24 cellular contexts compared by ENCODE assay signal in genomic region chr4:52655505-52655904, GRCh38. TPM values are rescaled to one million over a fixed set of nuclear protein-coding genes. Genes with fewer than 3 reads are reported as not detected.
A peak's percentile ranks its signal among the peaks of the same experiment; 100 is the strongest.
DNase-seq lines count a peak whose midpoint lies in the region; ATAC-seq lines count a peak whose summit lies in the region.
"Had no signal": no experiment of that assay in that cellular context is flagged by ENCODE, and none has a peak within 500 bp of the region (broad histone marks: within the 10 kb centered on the region; RNA-seq: fewer than 3 reads in every experiment).

No MANE protein-coding gene starts in this region.

- ATAC-seq in central memory CD8-positive, alpha-beta T cell (replicated peaks; ENCODE audit: extremely low read depth, poor library complexity, severe bottlenecking), result no peak
- ATAC-seq in HG02642 (IDR thresholded peaks at IDR 0.05; ENCODE audit: poor library complexity, unreplicated experiment), result no peak
- ATAC-seq: activated CD8-positive, alpha-beta memory T cell treated with anti-CD3 and anti-CD28 coated beads, Interleukin-2, amount 10 ng/mL, durations not matched to agents 7 days and 5 days; K562; left colon; naive thymus-derived CD8-positive, alpha-beta T cell; stimulated activated naive B cell treated with anti-CD40 and anti-IgM and Interleukin-4, amounts not matched to agents 10 μg/mL and 1 μg/mL and 100 μg/mL, for 72 hours had no signal

- no peak overlapping the region for H3K4me3 ChIP-seq in CD4-positive, alpha-beta memory T cell (ENCODE audit: low read length in 2 of 2)
- H3K4me3 ChIP-seq in iPS-20b (ENCODE audit: low read length), result no peak overlapping the region
- H3K4me3 ChIP-seq: K562, testis had no signal

- H3K4me1 ChIP-seq in CD4-positive, alpha-beta memory T cell (ENCODE audit: insufficient read depth, low read length), result peaks cover 36% of the 10 kb centered on the region
- peaks cover 11% of the 10 kb centered on the region for H3K4me1 ChIP-seq in iPS-20b (ENCODE audit: insufficient read depth, low read length)

- H3K4me3 Mint-ChIP-seq in CD4-positive, alpha-beta memory T cell, result peak overlapping the region in 2 of 8 donors; percentile 14 to 16
- H3K4me3 Mint-ChIP-seq in central memory CD8-positive, alpha-beta T cell, result no peak overlapping the region
- H3K4me3 Mint-ChIP-seq: activated CD8-positive, alpha-beta memory T cell treated with anti-CD3 and anti-CD28 coated beads, Interleukin-2, amount 10 ng/mL, durations not matched to agents 7 days and 5 days; activated naive CD4-positive, alpha-beta T cell treated with anti-CD3 and anti-CD28 coated beads, Interleukin-2, amount 50 U/mL, for 24 hours; naive thymus-derived CD8-positive, alpha-beta T cell; stimulated activated naive B cell treated with anti-CD40 and anti-IgM and Interleukin-4, amounts not matched to agents 10 μg/mL and 1 μg/mL and 100 μg/mL, for 72 hours had no signal

- H3K4me1 Mint-ChIP-seq in CD4-positive, alpha-beta memory T cell, result peaks cover 40 to 66% (median 54%) of the 10 kb centered on the region in 4 donors
- peaks cover 37% of the 10 kb centered on the region for H3K4me1 Mint-ChIP-seq in central memory CD8-positive, alpha-beta T cell

- intact Hi-C loops in CD4-positive, alpha-beta memory T cell (cut with micrococcal nuclease), result loop anchor here (5.0 to 10.0 kb wide), 3 partner anchors 38 to 1439 kb away; partner anchors contain the start of gene RASL11B
- intact Hi-C loops in posterior vena cava (cut with DNase I), result no loop called here

- POLR2A ChIA-PET in CD4-positive, alpha-beta memory T cell (lab: Charles Lee; ENCODE audit: partially characterized antibody), result interaction anchor here (2.0 kb wide), 1 partner anchor 57 kb away, joined by 7 read pairs; no protein-coding TSS in a partner anchor

- peaks cover 5 to 8% of the 10 kb centered on the region in 2 donors for H3K9me3 ChIP-seq in CD4-positive, alpha-beta memory T cell (ENCODE audit: control insufficient read depth in 1 of 2, low read length in 2 of 2)
- no peaks in the 10 kb centered on the region for H3K9me3 ChIP-seq in iPS-20b (ENCODE audit: insufficient read depth, low read depth, low read length)
- H3K9me3 ChIP-seq: testis had no signal

- H3K36me3 ChIP-seq in CD4-positive, alpha-beta memory T cell (ENCODE audit: insufficient read depth, low read length), result no peaks in the 10 kb centered on the region
- peaks cover 16% of the 10 kb centered on the region; the same call in 1 of the 2 replicates for H3K36me3 ChIP-seq in iPS-20b (ENCODE audit: insufficient read depth, low read depth, low read length)

- H3K9ac ChIP-seq in iPS-20b (ENCODE audit: low read depth, low read length), result peak overlapping the region; percentile 28; the same call in 1 of the 2 replicates

- H3K27ac Mint-ChIP-seq in CD4-positive, alpha-beta memory T cell, result peak overlapping the region in 4 of 7 donors; percentile 1 to 44 (median 20)
- H3K27ac Mint-ChIP-seq in central memory CD8-positive, alpha-beta T cell (ENCODE audit: low read depth), result peak overlapping the region; percentile 38
- H3K27ac Mint-ChIP-seq: activated CD8-positive, alpha-beta memory T cell treated with anti-CD3 and anti-CD28 coated beads, Interleukin-2, amount 10 ng/mL, durations not matched to agents 7 days and 5 days; activated naive CD4-positive, alpha-beta T cell treated with anti-CD3 and anti-CD28 coated beads, Interleukin-2, amount 50 U/mL, for 24 hours had no signal

- no peaks in the 10 kb centered on the region for H3K27me3 ChIP-seq in CD4-positive, alpha-beta memory T cell (ENCODE audit: insufficient read depth, low read length)
- H3K27me3 ChIP-seq in iPS-20b (ENCODE audit: insufficient read depth, low read length), result peaks cover 7% of the 10 kb centered on the region; the same call in 1 of the 2 replicates
- H3K27me3 ChIP-seq: testis had no signal

- H3K36me3 Mint-ChIP-seq in CD4-positive, alpha-beta memory T cell, result peaks cover 36 to 42% of the 10 kb centered on the region in 2 donors
- peaks cover 5% of the 10 kb centered on the region for H3K36me3 Mint-ChIP-seq in central memory CD8-positive, alpha-beta T cell (ENCODE audit: insufficient read depth)

- H3K9me3 Mint-ChIP-seq in CD4-positive, alpha-beta memory T cell, result peaks cover 0 to 36% (median 23%) of the 10 kb centered on the region in 8 donors
- H3K9me3 Mint-ChIP-seq in central memory CD8-positive, alpha-beta T cell, result no peaks in the 10 kb centered on the region
- H3K9me3 Mint-ChIP-seq: activated naive CD4-positive, alpha-beta T cell treated with anti-CD3 and anti-CD28 coated beads, Interleukin-2, amount 50 U/mL, for 24 hours; H9; stimulated activated naive B cell treated with anti-CD40 and anti-IgM and Interleukin-4, amounts not matched to agents 10 μg/mL and 1 μg/mL and 100 μg/mL, for 72 hours had no signal

- no peak for DNase-seq in CD4-positive, alpha-beta memory T cell
- peak; percentile 73 for DNase-seq in OCI-M1 (lab: John Stamatoyannopoulos, UW)
- no peak for DNase-seq in central memory CD8-positive, alpha-beta T cell (ENCODE audit: low spot score in 2 of 2)
- DNase-seq in posterior vena cava (ENCODE audit: low spot score), result no peak
- DNase-seq in COLO829 (ENCODE audit: low spot score), result no peak
- no peak for DNase-seq in HuH-7.5 (ENCODE audit: low spot score)
- DNase-seq: ACHN; activated CD4-positive, alpha-beta T cell treated with anti-CD3 and anti-CD28 coated beads for 48 hours; activated CD8-positive, alpha-beta memory T cell treated with anti-CD3 and anti-CD28 coated beads, Interleukin-2, amount 10 ng/mL, durations not matched to agents 7 days and 5 days; H9; left colon; naive thymus-derived CD8-positive, alpha-beta T cell; NCI-H1092; NCI-H1930; NCI-H345; NCI-H774; stimulated activated CD4-positive, alpha-beta T cell treated with anti-CD3 and anti-CD28 coated beads, Interleukin-1b, Interleukin-23, amount 100 ng/mL, for 48 hours; stimulated activated naive B cell treated with anti-CD40 and anti-IgM and Interleukin-4, amounts not matched to agents 10 μg/mL and 1 μg/mL and 100 μg/mL, for 72 hours; testis had no signal

- no peaks in the 10 kb centered on the region for H3K27me3 Mint-ChIP-seq in CD4-positive, alpha-beta memory T cell
- no peaks in the 10 kb centered on the region for H3K27me3 Mint-ChIP-seq in central memory CD8-positive, alpha-beta T cell
- H3K27me3 Mint-ChIP-seq: activated CD8-positive, alpha-beta memory T cell treated with anti-CD3 and anti-CD28 coated beads, Interleukin-2, amount 10 ng/mL, durations not matched to agents 7 days and 5 days; stimulated activated naive B cell treated with anti-CD40 and anti-IgM and Interleukin-4, amounts not matched to agents 10 μg/mL and 1 μg/mL and 100 μg/mL, for 72 hours had no signal

- H3K27ac ChIP-seq in CD4-positive, alpha-beta memory T cell (ENCODE audit: low read depth, low read length), result no peak overlapping the region
- no peak overlapping the region for H3K27ac ChIP-seq in iPS-20b (ENCODE audit: low read length)
- H3K27ac ChIP-seq: C4-2B had no signal

- CTCF ChIA-PET in CD4-positive, alpha-beta memory T cell (lab: Charles Lee; ENCODE audit: partially characterized antibody), result no interaction called here

RNA-seq across cellular contexts. Expression of gene USP46, which starts 3.6 kb away (rescaled TPM):
- 10 to 100 TPM; 25.7 to 26.9 TPM for total RNA-seq in CD4-positive, alpha-beta memory T cell
- polyA plus RNA-seq in CD4-positive, alpha-beta memory T cell, result 10 to 100 TPM in 1 of 2 donors, 1 to 10 TPM in 1; 6.4 to 12.0 TPM
- total RNA-seq in posterior vena cava, result 10 to 100 TPM; 17.1 to 18.3 TPM
